In the genomic region with DNA sequence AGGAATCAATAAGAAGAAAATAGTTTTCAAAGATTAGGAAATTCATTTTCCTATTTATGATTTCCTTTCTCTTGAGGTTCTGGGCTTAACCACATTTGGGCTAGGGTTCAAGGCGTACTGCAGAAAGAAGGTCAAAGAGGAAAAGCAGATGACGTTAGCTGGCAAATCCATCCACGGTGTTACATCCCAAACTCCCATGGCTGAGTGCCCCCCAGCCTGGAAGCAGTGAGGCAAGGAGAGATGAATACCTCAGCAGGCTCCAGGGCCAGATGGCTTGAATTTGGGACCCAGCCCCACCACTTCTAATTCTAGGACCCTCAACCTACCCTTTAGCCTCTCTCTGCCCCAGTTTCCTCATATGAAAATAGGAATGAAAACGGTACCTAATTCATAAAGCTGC, we compare ENCODE assay signal across 39 cellular contexts. TPM values are rescaled to one million over a fixed set of nuclear protein-coding genes. Genes with fewer than 3 reads are reported as not detected.
"Had no signal": no experiment of that assay in that cellular context is flagged by ENCODE, and none has a peak within 500 bp of the region (broad histone marks: within the 10 kb centered on the region; RNA-seq: fewer than 3 reads in every experiment).

No MANE protein-coding gene starts in this region.

- ATAC-seq: activated naive CD4-positive, alpha-beta T cell treated with anti-CD3 and anti-CD28 coated beads, Interleukin-2, amount 50 U/mL, for 72 hours; activated naive CD8-positive, alpha-beta T cell treated with anti-CD3 and anti-CD28 coated beads, Interleukin-2, amount 50 U/mL, for 24 hours; activated T-cell treated with anti-CD3 and anti-CD28 coated beads, Interleukin-2, amount 50 U/mL, for 4 hours; activated T-cell treated with anti-CD3 and anti-CD28 coated beads, Interleukin-2, amount 50 U/mL, for 72 hours; activated T-helper 17 cell treated with anti-CD3 and anti-CD28 coated beads, Interleukin-2, amount 50 U/mL, for 72 hours; body of pancreas had no signal

- H3K4me3 ChIP-seq: adrenal gland, ascending aorta, body of pancreas, breast epithelium, cardiac muscle cell had no signal

- H3K9me3 ChIP-seq: adrenal gland, ascending aorta, body of pancreas, breast epithelium had no signal

- H3K27ac ChIP-seq: adrenal gland, ascending aorta, body of pancreas, brain microvascular endothelial cell, breast epithelium had no signal

- H3K36me3 ChIP-seq: adrenal gland, ascending aorta, brain microvascular endothelial cell, breast epithelium, cardiac muscle cell had no signal

- H3K4me1 ChIP-seq: ascending aorta, breast epithelium had no signal

- H3K27me3 ChIP-seq: adrenal gland, ascending aorta, body of pancreas, brain microvascular endothelial cell, breast epithelium, cardiac muscle cell had no signal

- DNase-seq: activated effector memory CD4-positive, alpha-beta T cell treated with anti-CD3 and anti-CD28 coated beads, Interleukin-2, amount 50 U/mL, for 16 hours; activated effector memory CD4-positive, alpha-beta T cell treated with Interleukin-2 at 50 U/mL for 16 hours; activated gamma-delta T cell; activated gamma-delta T cell treated with Interleukin-2 at 50 U/mL for 16 hours; activated naive CD4-positive, alpha-beta T cell treated with anti-CD3 and anti-CD28 coated beads for 36 hours; activated naive CD4-positive, alpha-beta T cell treated with anti-CD3 and anti-CD28 coated beads, Interleukin-2, amount 10 ng/mL, durations not matched to agents 7 days and 5 days; activated naive CD4-positive, alpha-beta T cell treated with anti-CD3 and anti-CD28 coated beads, Interleukin-2, amount 50 U/mL, for 16 hours; activated naive CD4-positive, alpha-beta T cell treated with Interleukin-2 at 50 U/mL for 16 hours; activated naive CD8-positive, alpha-beta T cell treated with anti-CD3 and anti-CD28 coated beads for 36 hours; activated naive CD8-positive, alpha-beta T cell treated with anti-CD3 and anti-CD28 coated beads, Interleukin-2, amount 10 ng/mL, durations not matched to agents 7 days and 5 days; activated naive CD8-positive, alpha-beta T cell treated with anti-CD3 and anti-CD28 coated beads, Interleukin-2, amount 50 U/mL, for 24 hours; activated T-cell treated with anti-CD3 and anti-CD28 coated beads, Interleukin-2, amount 50 U/mL, for 1 hour; activated T-cell treated with anti-CD3 and anti-CD28 coated beads, Interleukin-2, amount 50 U/mL, for 24 hours; activated T-cell treated with anti-CD3 and anti-CD28 coated beads, Interleukin-2, amount 50 U/mL, for 4 hours; activated T-cell treated with anti-CD3 and anti-CD28 coated beads, Interleukin-2, amount 50 U/mL, for 48 hours; activated T-cell treated with anti-CD3 and anti-CD28 coated beads, Interleukin-2, amount 50 U/mL, for 72 hours; adrenal gland; amniotic stem cell; amygdala; anterior cingulate cortex; aorta; brain microvascular endothelial cell; caudate nucleus; central memory CD4-positive, alpha-beta T cell; cerebellar nuclear complex had no signal

RNA-seq across cellular contexts. Expression of gene SUSD4, which starts 17.7 kb away (rescaled TPM):
- total RNA-seq: activated T-helper 1 cell treated with anti-CD3 and anti-CD28 coated beads, Interleukin-12 subunit alpha, Interleukin-12 subunit beta, Interleukin-2, Interleukin-4 antibody, amounts not matched to agents 30 ng/mL and 10 ng/mL and 1 ng/mL, durations not matched to agents 14 hours and 24 hours and 36 hours; ascending aorta had no signal

RNA-seq across cellular contexts. Expression of gene CCDC185, which starts 46.9 kb away (rescaled TPM):
- total RNA-seq: activated naive CD4-positive, alpha-beta T cell treated with anti-CD3 and anti-CD28 coated beads for 36 hours; activated naive CD4-positive, alpha-beta T cell treated with anti-CD3 and anti-CD28 coated beads, Interleukin-2, amount 50 U/mL, for 72 hours; activated naive CD8-positive, alpha-beta T cell treated with anti-CD3 and anti-CD28 coated beads for 36 hours; activated naive CD8-positive, alpha-beta T cell treated with anti-CD3 and anti-CD28 coated beads, Interleukin-2, amount 10 ng/mL, durations not matched to agents 7 days and 5 days; activated T-cell treated with anti-CD3 and anti-CD28 coated beads, Interleukin-2, amount 50 U/mL, for 4 hours; activated T-cell treated with anti-CD3 and anti-CD28 coated beads, Interleukin-2, amount 50 U/mL, for 72 hours; activated T-helper 1 cell treated with anti-CD3 and anti-CD28 coated beads, Interleukin-12 subunit alpha, Interleukin-12 subunit beta, Interleukin-2, Interleukin-4 antibody, amounts not matched to agents 30 ng/mL and 10 ng/mL and 1 ng/mL, durations not matched to agents 14 hours and 24 hours and 36 hours; activated T-helper 17 cell treated with anti-CD3 and anti-CD28 coated beads, Interleukin-2, amount 50 U/mL, for 72 hours; activated T-helper 2 cell treated with anti-CD3 and anti-CD28 coated beads, Interferon-gamma antibody, Interleukin-2, Interleukin-4, amounts not matched to agents 10 μg/mL and 5 μg/mL and 100 μg/mL, durations not matched to agents 14 hours and 24 hours and 36 hours; adrenal gland; aorta; ascending aorta; astrocyte; body of pancreas; breast epithelium; bronchial epithelial cell; cardiac muscle cell; cardiac septum; cerebellum; chondrocyte had no signal
- polyA plus RNA-seq: adipose tissue, adrenal gland, aorta, cardiac muscle cell had no signal
